In the genomic region with DNA sequence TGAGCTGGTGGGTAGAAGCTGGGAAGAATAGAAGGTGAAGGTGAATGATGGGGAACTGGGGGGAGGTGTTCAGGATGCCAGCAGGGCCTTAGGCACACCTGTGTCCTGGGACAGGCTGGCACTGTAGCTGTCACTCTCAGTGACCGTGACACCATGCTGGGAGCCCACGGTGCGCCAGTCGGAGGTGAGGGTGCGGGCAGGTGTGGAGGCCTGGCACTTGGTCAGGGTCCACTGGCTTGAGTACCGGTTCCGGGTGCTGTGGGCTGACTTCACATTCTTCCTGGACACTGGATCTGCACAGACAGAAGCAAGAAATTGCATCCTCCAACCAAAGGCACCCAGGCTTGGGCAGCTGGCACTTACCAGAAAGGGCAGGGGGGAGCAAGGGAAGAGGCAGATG, we compare ENCODE assay signal across 21 cellular contexts.
"Had no signal": no experiment of that assay in that cellular context is flagged by ENCODE, and none has a peak within 500 bp of the region (broad histone marks: within the 10 kb centered on the region; RNA-seq: fewer than 3 reads in every experiment).

No MANE protein-coding gene starts in this region.

- ATAC-seq: mucosa of descending colon; naive thymus-derived CD8-positive, alpha-beta T cell; right cardiac atrium; sciatic nerve; stimulated activated effector memory CD8-positive, alpha-beta T cell treated with anti-CD3 and anti-CD28 coated beads, Interleukin-12 subunit alpha, Interleukin-12 subunit beta, amount 100 ng/mL, for 72 hours had no signal

- H3K27ac ChIP-seq: left ventricle myocardium inferior, neutrophil, ovary, prostate gland, skin epidermis, transverse colon, upper lobe of left lung, vagina had no signal

- DNase-seq: hypothalamus; immature natural killer cell; left ventricle myocardium inferior; midbrain; mucosa of descending colon; occipital lobe; ovary; retina; right cardiac atrium; stimulated activated CD4-positive, alpha-beta T cell treated with anti-CD3 and anti-CD28 coated beads, Interleukin-4, amount 100 ng/mL, for 24 hours; stimulated activated naive CD4-positive, alpha-beta T cell; transverse colon had no signal

- H3K27me3 ChIP-seq: ovary, upper lobe of left lung, vagina had no signal

- FAIRE-seq: islet of Langerhans had no signal

- H3K9me3 ChIP-seq: left ventricle myocardium inferior, mucosa of descending colon, neutrophil, ovary, prostate gland, transverse colon, upper lobe of left lung, vagina had no signal

- H3K4me1 ChIP-seq: prostate gland had no signal

- H3K4me3 ChIP-seq: left ventricle myocardium inferior, mucosa of descending colon, ovary, prostate gland, skin epidermis, transverse colon, upper lobe of left lung, vagina had no signal

- H3K36me3 ChIP-seq: neutrophil, ovary, prostate gland, transverse colon, vagina had no signal
